Comparison of ENCODE assay signal across 1 cellular context in genomic region chr15:35173444-35174118, GRCh38.
TF ChIP-seq lines count a peak whose summit lies in the region.

No MANE protein-coding gene starts in this region.

TF ChIP-seq in K562, 482 proteins besides CTCF, POLR2A, EP300 and RAD21 (continued from another document and continues in another):
- TF ChIP-seq STAG1 (CRISPR knock-in tag; IDR thresholded peaks at IDR 0.05; ENCODE audit: borderline replicate concordance) (no peak), ZNF740 (CRISPR knock-in tag; IDR thresholded peaks at IDR 0.05) (no peak), ZNF740 (tag; IDR thresholded peaks at IDR 0.05) (no peak), SMARCE1 (IDR thresholded peaks at IDR 0.05) (peak; percentile 79), BCOR (IDR thresholded peaks at IDR 0.05) (no peak), PCBP1 (IDR thresholded peaks at IDR 0.05; ENCODE audit: low read depth, low read length, poor library complexity, severe bottlenecking) (no peak), ZNF253 (CRISPR knock-in tag; conservative IDR thresholded peaks at IDR 0.05) (no peak), ATF3 (IDR thresholded peaks at IDR 0.05) (peak; percentile 94), ATF3 (CRISPR knock-in tag; conservative IDR thresholded peaks at IDR 0.05) (no peak), FOS (IDR thresholded peaks at IDR 0.05; ENCODE audit: extremely low read depth, insufficient read length) (peak; percentile 13), E2F4 (CRISPR knock-in tag; IDR thresholded peaks at IDR 0.05; ENCODE audit: low read depth) (no peak), SUPT5H (IDR thresholded peaks at IDR 0.05) (0 out of 2 replicates have a peak, but pooled peaks have one; percentile 25), PRDM10 (IDR thresholded peaks at IDR 0.05; ENCODE audit: partially characterized antibody) (peak; percentile 75), HEY1 (CRISPR knock-in tag; IDR thresholded peaks at IDR 0.05; ENCODE audit: borderline replicate concordance) (no peak), ZNF561 (CRISPR knock-in tag; conservative IDR thresholded peaks at IDR 0.05) (no peak), MBD2 (IDR thresholded peaks at IDR 0.05; ENCODE audit: borderline replicate concordance, low read depth) (0 out of 2 replicates have a peak, but pooled peaks have one; percentile 19), DPF2 (IDR thresholded peaks at IDR 0.05) (peak; percentile 89), MAFF (IDR thresholded peaks at IDR 0.05; ENCODE audit: low read length) (peak; percentile 12; the same call in 1 of the 2 replicates), ZBTB5 (IDR thresholded peaks at IDR 0.05) (no peak), ID3 (CRISPR knock-in tag; IDR thresholded peaks at IDR 0.05) (no peak), ID3 (tag; IDR thresholded peaks at IDR 0.05) (no peak), JUN (IDR thresholded peaks at IDR 0.05; ENCODE audit: borderline replicate concordance, low read depth, low read length) (peak; percentile 71), JUN (CRISPR knock-in tag; IDR thresholded peaks at IDR 0.05; ENCODE audit: borderline replicate concordance) (no peak), ZNF232 (CRISPR knock-in tag; IDR thresholded peaks at IDR 0.05) (no peak), CCNT2 (IDR thresholded peaks at IDR 0.05; ENCODE audit: borderline replicate concordance, extremely low read depth, insufficient read length, low read depth, low read length) (no peak), SNAPC5 (CRISPR knock-in tag; IDR thresholded peaks at IDR 0.05) (no peak), MLLT1 (IDR thresholded peaks at IDR 0.05) (no peak), ZBTB49 (CRISPR knock-in tag; IDR thresholded peaks at IDR 0.05; ENCODE audit: borderline replicate concordance) (no peak), FOXK1 (CRISPR knock-in tag; IDR thresholded peaks at IDR 0.05; ENCODE audit: borderline replicate concordance) (no peak), ZC3H8 (IDR thresholded peaks at IDR 0.05) (no peak), STAT5B (CRISPR knock-in tag; IDR thresholded peaks at IDR 0.05) (no peak), ADNP (tag; IDR thresholded peaks at IDR 0.05) (peak; percentile 71), SAFB (IDR thresholded peaks at IDR 0.05; ENCODE audit: borderline replicate concordance, low read depth, low read length) (no peak), TBP (optimal IDR thresholded peaks at IDR 0.05; ENCODE audit: low read depth, low read length) (no peak), JUND (IDR thresholded peaks at IDR 0.05; ENCODE audit: borderline replicate concordance, low read depth, low read length) (peak; percentile 95), JUND (tag; IDR thresholded peaks at IDR 0.05; ENCODE audit: borderline replicate concordance, low read depth, low read length) (peak; percentile 90; the same call in 1 of the 3 replicates), GTF3C2 (IDR thresholded peaks at IDR 0.05; ENCODE audit: borderline replicate concordance, extremely low read depth, insufficient read length) (no peak), SRF (CRISPR knock-in tag; IDR thresholded peaks at IDR 0.05) (no peak), KDM2B (CRISPR knock-in tag; IDR thresholded peaks at IDR 0.05) (no peak), NFE2 (IDR thresholded peaks at IDR 0.05; ENCODE audit: low read depth) (peak; percentile 71), ZNF551 (CRISPR knock-in tag; IDR thresholded peaks at IDR 0.05) (no peak), ZNF592 (IDR thresholded peaks at IDR 0.05) (peak; percentile 83), ZNF316 (IDR thresholded peaks at IDR 0.05) (peak; percentile 58)
